Comparison of ENCODE assay signal across 8 cellular contexts in the genomic region with DNA sequence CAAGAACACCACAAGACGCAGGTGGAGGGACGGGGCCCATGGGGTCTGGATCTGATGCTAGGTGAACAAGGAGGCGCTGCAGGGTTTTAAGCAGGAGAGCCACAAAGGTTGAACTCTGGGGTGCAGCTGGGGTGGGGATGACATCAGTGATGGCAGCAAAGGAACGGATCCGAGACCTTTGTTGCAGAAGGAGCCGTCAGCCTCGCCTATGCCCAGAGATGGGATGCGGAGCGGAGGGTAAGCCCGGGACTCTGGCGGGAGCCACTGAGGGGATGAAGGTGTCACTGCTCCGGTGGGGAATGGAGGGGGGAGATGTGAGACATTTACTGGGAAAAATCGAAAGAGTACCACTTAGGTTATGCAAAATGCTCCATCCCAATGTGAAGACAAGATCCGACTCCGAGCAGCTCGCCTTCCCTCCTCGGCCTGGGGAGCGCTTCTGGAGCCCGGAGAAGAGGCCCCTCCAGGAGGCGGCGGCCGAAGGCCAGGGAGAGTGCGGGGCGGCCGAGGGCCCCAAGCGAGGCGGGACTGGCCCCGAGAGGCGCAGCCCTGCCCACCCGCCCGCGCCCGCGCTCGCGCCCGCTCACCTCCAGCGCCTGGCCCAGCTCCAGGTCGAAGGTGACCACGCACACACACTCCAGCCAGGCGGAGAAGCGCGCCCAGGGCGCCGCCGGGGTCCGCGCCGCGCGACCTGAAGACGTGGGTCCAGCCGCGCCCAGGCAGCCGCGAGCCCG.
DNase-seq lines count a peak whose midpoint lies in the region; ATAC-seq and TF ChIP-seq lines count a peak whose summit lies in the region.

No MANE protein-coding gene starts in this region.

- no peak for TF ChIP-seq CTCF in VCaP (conservative IDR thresholded peaks at IDR 0.05)

- no peaks in the 10 kb centered on the region for H3K36me3 Mint-ChIP-seq in stimulated activated naive B cell treated with anti-CD40 and anti-IgM and Interleukin-4, amounts not matched to agents 10 μg/mL and 1 μg/mL and 100 μg/mL, for 72 hours

- no peak for ATAC-seq in stimulated activated naive B cell treated with anti-CD40 and anti-IgM and Interleukin-4, amounts not matched to agents 10 μg/mL and 1 μg/mL and 100 μg/mL, for 72 hours (replicated peaks)

- peak overlapping the region; percentile 72 for H3K4me3 ChIP-seq in iPS-11a (ENCODE audit: low read depth, low read length)

- H3K4me1 Mint-ChIP-seq in stimulated activated naive B cell treated with anti-CD40 and anti-IgM and Interleukin-4, amounts not matched to agents 10 μg/mL and 1 μg/mL and 100 μg/mL, for 72 hours = peaks cover 11 to 21% of the 10 kb centered on the region in 2 donors

- peaks cover 10 to 12% of the 10 kb centered on the region in 2 donors for H3K27me3 Mint-ChIP-seq in stimulated activated naive B cell treated with anti-CD40 and anti-IgM and Interleukin-4, amounts not matched to agents 10 μg/mL and 1 μg/mL and 100 μg/mL, for 72 hours

- peak overlapping the region; percentile 86 for H3K27ac ChIP-seq in VCaP

- H3K4me3 Mint-ChIP-seq in stimulated activated naive B cell treated with anti-CD40 and anti-IgM and Interleukin-4, amounts not matched to agents 10 μg/mL and 1 μg/mL and 100 μg/mL, for 72 hours = peak overlapping the region; percentile 87 to 88

- H3K27ac Mint-ChIP-seq in stimulated activated naive B cell treated with anti-CD40 and anti-IgM and Interleukin-4, amounts not matched to agents 10 μg/mL and 1 μg/mL and 100 μg/mL, for 72 hours = peak overlapping the region; percentile 91

- peak; percentile 8 to 55 (median 44) for DNase-seq in NCI-H1417 (lab: John Stamatoyannopoulos, UW)
- DNase-seq in NCI-H1417 treated with DMSO at 0.1 percent for 48 hours (lab: John Stamatoyannopoulos, UW) = no peak
- no peak for DNase-seq in stimulated activated naive B cell treated with anti-CD40 and anti-IgM and Interleukin-4, amounts not matched to agents 10 μg/mL and 1 μg/mL and 100 μg/mL, for 72 hours
- no peak for DNase-seq in DMS53 treated with DMSO at 0.1 percent for 48 hours (lab: John Stamatoyannopoulos, UW; ENCODE audit: unreplicated experiment)
- no peak for DNase-seq in NCI-H510A (lab: John Stamatoyannopoulos, UW)
- DNase-seq in DMS153 treated with DMSO at 0.1 percent for 48 hours (lab: John Stamatoyannopoulos, UW; ENCODE audit: unreplicated experiment) = no peak

- H3K9me3 Mint-ChIP-seq in stimulated activated naive B cell treated with anti-CD40 and anti-IgM and Interleukin-4, amounts not matched to agents 10 μg/mL and 1 μg/mL and 100 μg/mL, for 72 hours = no peaks in the 10 kb centered on the region

Comparison
In these comparisons a context has a peak if more than half of its experiments do, and no peak if none do; other contexts are left out.
1. DNase-seq: peak in NCI-H1417 (3 of 3); none in NCI-H1417 treated with DMSO at 0.1 percent for 48 hours (single experiment), stimulated activated naive B cell treated with anti-CD40 and anti-IgM and Interleukin-4, amounts not matched to agents 10 μg/mL and 1 μg/mL and 100 μg/mL, for 72 hours (single experiment), DMS53 treated with DMSO at 0.1 percent for 48 hours (single experiment), NCI-H510A (single experiment) and DMS153 treated with DMSO at 0.1 percent for 48 hours (single experiment).